ENCODE assay signal across 24 cellular contexts in genomic region chr1:33872275-33872674, GRCh38. TPM values are rescaled to one million over a fixed set of nuclear protein-coding genes. Genes with fewer than 3 reads are reported as not detected.
DNase-seq lines count a peak whose midpoint lies in the region; ATAC-seq and TF ChIP-seq lines count a peak whose summit lies in the region.
"Had no signal": no experiment of that assay in that cellular context is flagged by ENCODE, and none has a peak within 500 bp of the region (broad histone marks: within the 10 kb centered on the region; RNA-seq: fewer than 3 reads in every experiment).

No MANE protein-coding gene starts in this region.

- peaks cover 10% of the 10 kb centered on the region for H3K4me1 ChIP-seq in HUES48 (ENCODE audit: control insufficient read depth, insufficient read depth, low read length)
- H3K4me1 ChIP-seq: SJCRH30 had no signal

- ATAC-seq in activated naive CD8-positive, alpha-beta T cell treated with anti-CD3 and anti-CD28 coated beads, Interleukin-2, amount 50 U/mL, for 24 hours: peak; percentile 83
- ATAC-seq in natural killer cell: peak in 1 of 3 donors; percentile 33
- ATAC-seq: K562, SK-N-SH treated with all-trans-retinoic acid at 6 μM for 48 hours had no signal

- no peak for TF ChIP-seq CTCF in natural killer cell (IDR thresholded peaks at IDR 0.05)

- H3K36me3 Mint-ChIP-seq in activated naive CD8-positive, alpha-beta T cell treated with anti-CD3 and anti-CD28 coated beads, Interleukin-2, amount 50 U/mL, for 24 hours (ENCODE audit: low read depth): no peaks in the 10 kb centered on the region
- H3K36me3 Mint-ChIP-seq in natural killer cell: no peaks in the 10 kb centered on the region
- H3K36me3 Mint-ChIP-seq in stimulated activated naive CD8-positive, alpha-beta T cell treated with anti-CD3 and anti-CD28 coated beads, Interleukin-15, Interleukin-2, amounts not matched to agents 100 ng/mL and 50 ng/mL, for 24 hours (ENCODE audit: low read depth): no peaks in the 10 kb centered on the region
- H3K36me3 Mint-ChIP-seq: CD8-positive, alpha-beta memory T cell had no signal

- no peaks in the 10 kb centered on the region for H3K9me3 Mint-ChIP-seq in activated naive CD8-positive, alpha-beta T cell treated with anti-CD3 and anti-CD28 coated beads, Interleukin-2, amount 50 U/mL, for 24 hours
- no peaks in the 10 kb centered on the region for H3K9me3 Mint-ChIP-seq in natural killer cell
- H3K9me3 Mint-ChIP-seq in stimulated activated naive CD8-positive, alpha-beta T cell treated with anti-CD3 and anti-CD28 coated beads, Interleukin-15, Interleukin-2, amounts not matched to agents 100 ng/mL and 50 ng/mL, for 24 hours: no peaks in the 10 kb centered on the region

- H3K9ac ChIP-seq in HUES48 (ENCODE audit: low read depth, low read length): no peak overlapping the region

- no peak overlapping the region for H3K4me3 Mint-ChIP-seq in activated naive CD8-positive, alpha-beta T cell treated with anti-CD3 and anti-CD28 coated beads, Interleukin-2, amount 50 U/mL, for 24 hours
- H3K4me3 Mint-ChIP-seq in natural killer cell: peak overlapping the region; percentile 45
- H3K4me3 Mint-ChIP-seq in stimulated activated naive CD8-positive, alpha-beta T cell treated with anti-CD3 and anti-CD28 coated beads, Interleukin-15, Interleukin-2, amounts not matched to agents 100 ng/mL and 50 ng/mL, for 24 hours: no peak overlapping the region
- H3K4me3 Mint-ChIP-seq: CD8-positive, alpha-beta memory T cell had no signal

- no peaks in the 10 kb centered on the region for H3K9me3 ChIP-seq in HUES48 (ENCODE audit: control insufficient read depth, insufficient read depth, low read length)
- H3K9me3 ChIP-seq: SJCRH30 had no signal

- H3K27me3 ChIP-seq in HUES48 (ENCODE audit: control insufficient read depth, insufficient read depth, low read length): no peaks in the 10 kb centered on the region

- H3K36me3 ChIP-seq in HUES48 (ENCODE audit: control insufficient read depth, insufficient read depth, low read length): no peaks in the 10 kb centered on the region
- H3K36me3 ChIP-seq: SJCRH30 had no signal

- no peak overlapping the region for H3K27ac Mint-ChIP-seq in activated naive CD8-positive, alpha-beta T cell treated with anti-CD3 and anti-CD28 coated beads, Interleukin-2, amount 50 U/mL, for 24 hours
- no peak overlapping the region for H3K27ac Mint-ChIP-seq in natural killer cell
- peak overlapping the region; percentile 3 for H3K27ac Mint-ChIP-seq in stimulated activated naive CD8-positive, alpha-beta T cell treated with anti-CD3 and anti-CD28 coated beads, Interleukin-15, Interleukin-2, amounts not matched to agents 100 ng/mL and 50 ng/mL, for 24 hours

- intact Hi-C loops in natural killer cell (cut with micrococcal nuclease): no loop called here

- H3K27ac ChIP-seq in HUES48 (ENCODE audit: low read depth, low read length): peak overlapping the region; percentile 66
- H3K27ac ChIP-seq: SJCRH30 had no signal

- H3K4me3 ChIP-seq in HUES48 (ENCODE audit: low read depth, low read length): no peak overlapping the region
- H3K4me3 ChIP-seq: K562, SJCRH30 had no signal

- no peak for DNase-seq in activated naive CD8-positive, alpha-beta T cell treated with anti-CD3 and anti-CD28 coated beads, Interleukin-2, amount 50 U/mL, for 24 hours
- DNase-seq in natural killer cell (no peak), SHP77 treated with DMSO at 0.1 percent for 48 hours (lab: John Stamatoyannopoulos, UW) (no peak), NCI-H1930 (lab: John Stamatoyannopoulos, UW) (no peak), NCI-H2081 (lab: John Stamatoyannopoulos, UW) (no peak)
- DNase-seq: C1 segment of cervical spinal cord; CD8-positive, alpha-beta memory T cell; DND-41; H7; Kasumi-1; NCI-H1092 treated with DMSO at 0.1 percent for 48 hours; NCI-H1436; NCI-H187; NCI-H2107; NCI-H524 treated with DMSO at 0.1 percent for 48 hours; NCI-H774; SJCRH30 had no signal

- H3K4me1 Mint-ChIP-seq in activated naive CD8-positive, alpha-beta T cell treated with anti-CD3 and anti-CD28 coated beads, Interleukin-2, amount 50 U/mL, for 24 hours: peaks cover 15% of the 10 kb centered on the region
- peaks cover 36 to 48% of the 10 kb centered on the region in 2 donors for H3K4me1 Mint-ChIP-seq in natural killer cell
- peaks cover 20% of the 10 kb centered on the region for H3K4me1 Mint-ChIP-seq in stimulated activated naive CD8-positive, alpha-beta T cell treated with anti-CD3 and anti-CD28 coated beads, Interleukin-15, Interleukin-2, amounts not matched to agents 100 ng/mL and 50 ng/mL, for 24 hours (ENCODE audit: low read depth)
- H3K4me1 Mint-ChIP-seq: CD8-positive, alpha-beta memory T cell had no signal

- peaks cover 21% of the 10 kb centered on the region for H3K27me3 Mint-ChIP-seq in activated naive CD8-positive, alpha-beta T cell treated with anti-CD3 and anti-CD28 coated beads, Interleukin-2, amount 50 U/mL, for 24 hours
- peaks cover 5 to 21% of the 10 kb centered on the region in 2 donors for H3K27me3 Mint-ChIP-seq in natural killer cell (ENCODE audit: low read depth in 2 of 2)
- H3K27me3 Mint-ChIP-seq in stimulated activated naive CD8-positive, alpha-beta T cell treated with anti-CD3 and anti-CD28 coated beads, Interleukin-15, Interleukin-2, amounts not matched to agents 100 ng/mL and 50 ng/mL, for 24 hours: peaks cover 16% of the 10 kb centered on the region

RNA-seq across cellular contexts. Expression of gene HMGB4, which starts 8.4 kb away (rescaled TPM):
- not detected for total RNA-seq in natural killer cell
- total RNA-seq: A673; CD8-positive, alpha-beta memory T cell; H7; HT1080; K562; M059J; SJCRH30 had no signal
